In the genomic region with DNA sequence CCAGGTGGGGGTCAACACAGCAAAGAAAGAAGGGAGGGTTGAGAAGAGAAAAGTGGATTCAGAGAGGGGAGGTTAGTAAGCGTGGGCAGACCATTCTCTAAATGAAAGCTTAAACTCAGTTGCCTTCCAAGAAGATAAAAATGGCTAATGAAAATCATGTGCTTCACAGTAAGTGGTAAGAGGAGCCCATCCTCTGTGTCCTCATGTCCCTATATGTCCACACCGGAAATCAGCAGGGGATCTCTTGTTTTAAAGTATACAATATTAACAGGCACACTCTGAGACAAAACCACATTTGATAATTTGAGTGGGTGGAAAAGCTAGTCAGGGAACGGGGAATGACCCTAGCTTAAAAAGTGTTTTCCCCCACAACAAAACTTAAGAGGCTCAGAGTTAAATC, we compare ENCODE assay signal across 1 cellular context.
TF ChIP-seq lines count a peak whose summit lies in the region.

No MANE protein-coding gene starts in this region.

TF ChIP-seq in IMR-90, 13 proteins besides CTCF, POLR2A, EP300 and RAD21 (continued from another document):
- no peak for TF ChIP-seq SMC3 (IDR thresholded peaks at IDR 0.05; ENCODE audit: low read depth, low read length)
- no peak for TF ChIP-seq MAFK (IDR thresholded peaks at IDR 0.05; ENCODE audit: low read depth, low read length)
- TF ChIP-seq, protein P1, sequence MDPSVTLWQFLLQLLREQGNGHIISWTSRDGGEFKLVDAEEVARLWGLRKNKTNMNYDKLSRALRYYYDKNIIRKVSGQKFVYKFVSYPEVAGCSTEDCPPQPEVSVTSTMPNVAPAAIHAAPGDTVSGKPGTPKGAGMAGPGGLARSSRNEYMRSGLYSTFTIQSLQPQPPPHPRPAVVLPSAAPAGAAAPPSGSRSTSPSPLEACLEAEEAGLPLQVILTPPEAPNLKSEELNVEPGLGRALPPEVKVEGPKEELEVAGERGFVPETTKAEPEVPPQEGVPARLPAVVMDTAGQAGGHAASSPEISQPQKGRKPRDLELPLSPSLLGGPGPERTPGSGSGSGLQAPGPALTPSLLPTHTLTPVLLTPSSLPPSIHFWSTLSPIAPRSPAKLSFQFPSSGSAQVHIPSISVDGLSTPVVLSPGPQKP (IDR thresholded peaks at IDR 0.05; ENCODE audit: borderline replicate concordance, low read depth, low read length): no peak
- TF ChIP-seq CEBPB (IDR thresholded peaks at IDR 0.05; ENCODE audit: low read depth, low read length): no peak
- no peak for TF ChIP-seq MXI1 (IDR thresholded peaks at IDR 0.05; ENCODE audit: borderline replicate concordance, low read depth, low read length)
